ENCODE assay signal across 27 cellular contexts in the genomic region with DNA sequence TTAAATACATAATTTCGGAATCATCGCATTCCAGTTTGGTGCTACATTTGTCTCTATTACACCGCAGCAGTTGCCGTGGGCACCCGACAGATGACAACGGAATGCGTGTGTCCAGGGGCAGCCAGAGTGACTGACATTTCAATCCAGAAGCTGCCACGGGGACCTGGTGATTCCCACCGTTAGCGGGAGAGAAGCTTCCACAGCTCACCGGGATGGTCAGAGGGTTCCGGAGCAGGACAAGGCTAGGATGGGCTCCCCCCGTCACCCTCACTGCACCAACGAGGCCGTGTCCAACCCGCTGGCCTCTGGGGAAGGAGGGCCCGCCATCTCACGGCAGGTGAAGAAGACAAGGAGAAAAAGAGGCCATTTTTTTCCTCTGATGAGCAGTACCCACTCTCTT.
"Had no signal": no experiment of that assay in that cellular context is flagged by ENCODE, and none has a peak within 500 bp of the region (broad histone marks: within the 10 kb centered on the region; RNA-seq: fewer than 3 reads in every experiment).

No MANE protein-coding gene starts in this region.

- H3K36me3 Mint-ChIP-seq: activated naive CD4-positive, alpha-beta T cell treated with anti-CD3 and anti-CD28 coated beads, Interleukin-2, amount 50 U/mL, for 24 hours; mesothelial cell of epicardium; naive B cell; stimulated activated memory B cell treated with anti-CD40 and anti-IgM and Interleukin-4, amounts not matched to agents 10 μg/mL and 1 μg/mL and 100 μg/mL, for 72 hours had no signal

- H3K27me3 ChIP-seq: esophagus squamous epithelium, right lobe of liver, uterus had no signal

- H3K9me3 Mint-ChIP-seq: activated CD4-positive, alpha-beta memory T cell treated with anti-CD3 and anti-CD28 coated beads, Interleukin-2, amount 10 ng/mL, durations not matched to agents 7 days and 5 days; activated CD4-positive, alpha-beta T cell treated with anti-CD3 and anti-CD28 coated beads, Interleukin-2, amount 10 ng/mL, durations not matched to agents 7 days and 5 days; activated naive CD4-positive, alpha-beta T cell treated with anti-CD3 and anti-CD28 coated beads, Interleukin-2, amount 50 U/mL, for 24 hours; activated naive CD8-positive, alpha-beta T cell treated with anti-CD3 and anti-CD28 coated beads, Interleukin-2, amount 50 U/mL, for 24 hours; activated T-helper 2 cell treated with anti-CD3 and anti-CD28 coated beads, Interferon-gamma antibody, Interleukin-2, Interleukin-4, amounts not matched to agents 10 μg/mL and 5 μg/mL and 100 μg/mL, durations not matched to agents 14 hours and 24 hours and 36 hours; dendritic cell treated with granulocyte-macrophage colony-stimulating factor and Interleukin-4, amounts not matched to agents 40 ng/mL and 50 ng/mL, for 4 days; mesothelial cell of epicardium; naive B cell; stimulated activated memory B cell treated with anti-CD40 and anti-IgM and Interleukin-4, amounts not matched to agents 10 μg/mL and 1 μg/mL and 100 μg/mL, for 72 hours; stimulated activated naive CD8-positive, alpha-beta T cell treated with anti-CD3 and anti-CD28 coated beads, Interleukin-15, amount 100 ng/mL, for 72 hours had no signal

- H3K4me1 Mint-ChIP-seq: activated CD4-positive, alpha-beta memory T cell treated with anti-CD3 and anti-CD28 coated beads, Interleukin-2, amount 10 ng/mL, durations not matched to agents 7 days and 5 days; activated CD4-positive, alpha-beta T cell treated with anti-CD3 and anti-CD28 coated beads, Interleukin-2, amount 10 ng/mL, durations not matched to agents 7 days and 5 days; activated naive CD4-positive, alpha-beta T cell treated with anti-CD3 and anti-CD28 coated beads, Interleukin-2, amount 50 U/mL, for 24 hours; activated naive CD8-positive, alpha-beta T cell treated with anti-CD3 and anti-CD28 coated beads, Interleukin-2, amount 50 U/mL, for 24 hours; naive B cell; stimulated activated memory B cell treated with anti-CD40 and anti-IgM and Interleukin-4, amounts not matched to agents 10 μg/mL and 1 μg/mL and 100 μg/mL, for 72 hours; stimulated activated naive CD8-positive, alpha-beta T cell treated with anti-CD3 and anti-CD28 coated beads, Interleukin-15, amount 100 ng/mL, for 72 hours had no signal

- H3K27ac Mint-ChIP-seq: activated CD4-positive, alpha-beta memory T cell treated with anti-CD3 and anti-CD28 coated beads, Interleukin-2, amount 10 ng/mL, durations not matched to agents 7 days and 5 days; activated CD4-positive, alpha-beta T cell treated with anti-CD3 and anti-CD28 coated beads, Interleukin-2, amount 10 ng/mL, durations not matched to agents 7 days and 5 days; activated naive CD4-positive, alpha-beta T cell treated with anti-CD3 and anti-CD28 coated beads, Interleukin-2, amount 50 U/mL, for 24 hours; activated naive CD8-positive, alpha-beta T cell treated with anti-CD3 and anti-CD28 coated beads, Interleukin-2, amount 50 U/mL, for 24 hours; activated T-helper 2 cell treated with anti-CD3 and anti-CD28 coated beads, Interferon-gamma antibody, Interleukin-2, Interleukin-4, amounts not matched to agents 10 μg/mL and 5 μg/mL and 100 μg/mL, durations not matched to agents 14 hours and 24 hours and 36 hours; dendritic cell treated with granulocyte-macrophage colony-stimulating factor and Interleukin-4, amounts not matched to agents 40 ng/mL and 50 ng/mL, for 4 days; mesothelial cell of epicardium; naive B cell; stimulated activated memory B cell treated with anti-CD40 and anti-IgM and Interleukin-4, amounts not matched to agents 10 μg/mL and 1 μg/mL and 100 μg/mL, for 72 hours; stimulated activated naive CD8-positive, alpha-beta T cell treated with anti-CD3 and anti-CD28 coated beads, Interleukin-15, amount 100 ng/mL, for 72 hours had no signal

- ATAC-seq: activated naive CD8-positive, alpha-beta T cell treated with anti-CD3 and anti-CD28 coated beads, Interleukin-2, amount 50 U/mL, for 24 hours; right lobe of liver; stimulated activated memory B cell treated with anti-CD40 and anti-IgM and Interleukin-4, amounts not matched to agents 10 μg/mL and 1 μg/mL and 100 μg/mL, for 72 hours; stimulated activated naive CD8-positive, alpha-beta T cell treated with anti-CD3 and anti-CD28 coated beads, Interleukin-15, amount 100 ng/mL, for 72 hours had no signal

- H3K4me3 Mint-ChIP-seq: activated CD4-positive, alpha-beta memory T cell treated with anti-CD3 and anti-CD28 coated beads, Interleukin-2, amount 10 ng/mL, durations not matched to agents 7 days and 5 days; activated CD4-positive, alpha-beta T cell treated with anti-CD3 and anti-CD28 coated beads, Interleukin-2, amount 10 ng/mL, durations not matched to agents 7 days and 5 days; activated naive CD4-positive, alpha-beta T cell treated with anti-CD3 and anti-CD28 coated beads, Interleukin-2, amount 50 U/mL, for 24 hours; activated naive CD8-positive, alpha-beta T cell treated with anti-CD3 and anti-CD28 coated beads, Interleukin-2, amount 50 U/mL, for 24 hours; dendritic cell treated with granulocyte-macrophage colony-stimulating factor and Interleukin-4, amounts not matched to agents 40 ng/mL and 50 ng/mL, for 4 days; mesothelial cell of epicardium; naive B cell; stimulated activated memory B cell treated with anti-CD40 and anti-IgM and Interleukin-4, amounts not matched to agents 10 μg/mL and 1 μg/mL and 100 μg/mL, for 72 hours; stimulated activated naive CD8-positive, alpha-beta T cell treated with anti-CD3 and anti-CD28 coated beads, Interleukin-15, amount 100 ng/mL, for 72 hours had no signal

- H3K4me1 ChIP-seq: right lobe of liver, uterus had no signal

- H3K27ac ChIP-seq: epithelial cell of prostate, esophagus squamous epithelium, right lobe of liver, tibial artery, uterus had no signal

- H3K36me3 ChIP-seq: esophagus squamous epithelium, right lobe of liver, tibial artery, uterus had no signal

- DNase-seq: activated CD4-positive, alpha-beta memory T cell treated with anti-CD3 and anti-CD28 coated beads, Interleukin-2, amount 10 ng/mL, durations not matched to agents 7 days and 5 days; activated CD4-positive, alpha-beta T cell treated with anti-CD3 and anti-CD28 coated beads for 1 hour; activated CD4-positive, alpha-beta T cell treated with anti-CD3 and anti-CD28 coated beads, Interleukin-2, amount 10 ng/mL, durations not matched to agents 7 days and 5 days; activated naive CD8-positive, alpha-beta T cell treated with anti-CD3 and anti-CD28 coated beads, Interleukin-2, amount 50 U/mL, for 24 hours; activated T-cell treated with anti-CD3 and anti-CD28 coated beads, Interleukin-2, amount 50 U/mL, for 48 hours; amygdala; central memory CD4-positive, alpha-beta T cell; esophagus squamous epithelium; foreskin melanocyte; mammary epithelial cell; naive B cell; right lobe of liver; stimulated activated CD4-positive, alpha-beta T cell treated with anti-CD3 and anti-CD28 coated beads, Interleukin-1b, Interleukin-23, amount 100 ng/mL, for 48 hours; stimulated activated CD4-positive, alpha-beta T cell treated with anti-CD3 and anti-CD28 coated beads, Interleukin-4, amount 100 ng/mL, for 4 hours; stimulated activated CD8-positive, alpha-beta memory T cell treated with anti-CD3 and anti-CD28 coated beads, Interleukin-4, amount 100 ng/mL, for 48 hours; stimulated activated naive CD8-positive, alpha-beta T cell treated with anti-CD3 and anti-CD28 coated beads, Interleukin-15, amount 100 ng/mL, for 72 hours; substantia nigra; T-helper 2 cell; tibial artery; uterus had no signal

- H3K27me3 Mint-ChIP-seq: activated naive CD4-positive, alpha-beta T cell treated with anti-CD3 and anti-CD28 coated beads, Interleukin-2, amount 50 U/mL, for 24 hours; activated naive CD8-positive, alpha-beta T cell treated with anti-CD3 and anti-CD28 coated beads, Interleukin-2, amount 50 U/mL, for 24 hours; stimulated activated memory B cell treated with anti-CD40 and anti-IgM and Interleukin-4, amounts not matched to agents 10 μg/mL and 1 μg/mL and 100 μg/mL, for 72 hours; stimulated activated naive CD8-positive, alpha-beta T cell treated with anti-CD3 and anti-CD28 coated beads, Interleukin-15, amount 100 ng/mL, for 72 hours had no signal

- H3K4me3 ChIP-seq: esophagus squamous epithelium, right lobe of liver, smooth muscle cell, tibial artery, uterus had no signal

- H3K9me3 ChIP-seq: esophagus squamous epithelium, right lobe of liver, tibial artery, uterus had no signal
